In the genomic region with DNA sequence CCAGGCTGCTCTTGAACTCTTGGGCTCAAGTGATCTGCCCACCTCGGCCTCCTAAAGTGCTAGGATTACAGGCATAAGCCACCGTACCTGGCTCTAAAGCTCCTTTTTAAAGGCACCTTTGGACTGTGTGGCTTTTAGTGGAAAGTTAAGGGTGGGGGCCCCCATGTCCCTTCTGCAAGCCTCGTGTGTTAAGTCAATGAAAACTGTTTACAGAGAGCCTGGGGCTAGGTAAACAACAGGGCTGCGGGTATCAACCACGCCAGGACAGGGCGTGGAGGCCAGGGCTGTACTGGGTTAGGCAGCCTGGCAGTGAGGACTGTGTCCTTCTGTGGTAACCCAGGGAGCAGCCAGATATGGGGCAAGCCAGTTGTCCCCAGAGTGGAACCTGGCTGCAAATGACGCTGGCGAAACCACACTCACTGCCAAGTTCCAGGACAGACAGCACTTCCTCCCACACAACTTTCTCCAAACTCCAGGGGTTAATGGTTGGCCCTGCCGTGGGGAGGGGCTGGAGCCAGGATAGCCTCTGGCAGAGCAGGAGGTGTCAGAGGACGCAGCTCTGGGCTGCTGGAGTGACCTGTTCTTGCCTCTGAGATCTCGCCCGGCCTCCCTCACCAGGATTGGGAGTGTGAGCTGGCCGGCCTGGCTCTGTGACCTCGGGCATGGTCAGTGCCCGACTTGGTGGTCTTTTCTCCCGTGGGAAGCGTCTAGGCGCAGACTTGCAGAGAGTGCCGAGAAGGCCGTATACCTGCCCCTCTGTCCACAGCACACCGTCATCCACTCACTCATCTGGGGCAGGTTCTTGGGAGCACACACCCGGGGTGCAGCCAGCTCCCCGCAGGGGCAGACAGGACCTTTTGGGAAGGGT, we compare ENCODE assay signal across 1 cellular context.
A peak's percentile ranks its signal among the peaks of the same experiment; 100 is the strongest.
TF ChIP-seq lines count a peak whose summit lies in the region.

No MANE protein-coding gene starts in this region.

TF ChIP-seq in HepG2, 621 proteins besides CTCF, POLR2A, EP300 and RAD21 (continued from another document and continues in another):
- TF ChIP-seq, protein P1, sequence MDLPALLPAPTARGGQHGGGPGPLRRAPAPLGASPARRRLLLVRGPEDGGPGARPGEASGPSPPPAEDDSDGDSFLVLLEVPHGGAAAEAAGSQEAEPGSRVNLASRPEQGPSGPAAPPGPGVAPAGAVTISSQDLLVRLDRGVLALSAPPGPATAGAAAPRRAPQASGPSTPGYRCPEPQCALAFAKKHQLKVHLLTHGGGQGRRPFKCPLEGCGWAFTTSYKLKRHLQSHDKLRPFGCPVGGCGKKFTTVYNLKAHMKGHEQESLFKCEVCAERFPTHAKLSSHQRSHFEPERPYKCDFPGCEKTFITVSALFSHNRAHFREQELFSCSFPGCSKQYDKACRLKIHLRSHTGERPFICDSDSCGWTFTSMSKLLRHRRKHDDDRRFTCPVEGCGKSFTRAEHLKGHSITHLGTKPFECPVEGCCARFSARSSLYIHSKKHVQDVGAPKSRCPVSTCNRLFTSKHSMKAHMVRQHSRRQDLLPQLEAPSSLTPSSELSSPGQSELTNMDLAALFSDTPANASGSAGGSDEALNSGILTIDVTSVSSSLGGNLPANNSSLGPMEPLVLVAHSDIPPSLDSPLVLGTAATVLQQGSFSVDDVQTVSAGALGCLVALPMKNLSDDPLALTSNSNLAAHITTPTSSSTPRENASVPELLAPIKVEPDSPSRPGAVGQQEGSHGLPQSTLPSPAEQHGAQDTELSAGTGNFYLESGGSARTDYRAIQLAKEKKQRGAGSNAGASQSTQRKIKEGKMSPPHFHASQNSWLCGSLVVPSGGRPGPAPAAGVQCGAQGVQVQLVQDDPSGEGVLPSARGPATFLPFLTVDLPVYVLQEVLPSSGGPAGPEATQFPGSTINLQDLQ (CRISPR knock-in tag; IDR thresholded peaks at IDR 0.05), result peak; percentile 87; the same call in 1 of the 2 replicates
- TF ChIP-seq, protein P2, sequence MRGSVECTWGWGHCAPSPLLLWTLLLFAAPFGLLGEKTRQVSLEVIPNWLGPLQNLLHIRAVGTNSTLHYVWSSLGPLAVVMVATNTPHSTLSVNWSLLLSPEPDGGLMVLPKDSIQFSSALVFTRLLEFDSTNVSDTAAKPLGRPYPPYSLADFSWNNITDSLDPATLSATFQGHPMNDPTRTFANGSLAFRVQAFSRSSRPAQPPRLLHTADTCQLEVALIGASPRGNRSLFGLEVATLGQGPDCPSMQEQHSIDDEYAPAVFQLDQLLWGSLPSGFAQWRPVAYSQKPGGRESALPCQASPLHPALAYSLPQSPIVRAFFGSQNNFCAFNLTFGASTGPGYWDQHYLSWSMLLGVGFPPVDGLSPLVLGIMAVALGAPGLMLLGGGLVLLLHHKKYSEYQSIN (CRISPR knock-in tag; IDR thresholded peaks at IDR 0.05; ENCODE audit: borderline replicate concordance), result no peak
- TF ChIP-seq ZMYM4 (CRISPR knock-in tag; IDR thresholded peaks at IDR 0.05), result peak; percentile 87
- TF ChIP-seq ZNF530 (CRISPR knock-in tag; IDR thresholded peaks at IDR 0.05; ENCODE audit: low read depth), result no peak
- TF ChIP-seq ZNF280D (CRISPR knock-in tag; IDR thresholded peaks at IDR 0.05), result peak; percentile 44; the same call in 1 of the 2 replicates
- TF ChIP-seq ZNF383 (CRISPR knock-in tag; IDR thresholded peaks at IDR 0.05; ENCODE audit: borderline replicate concordance), result no peak; the same call in 1 of the 2 replicates
- TF ChIP-seq ZNF775 (CRISPR knock-in tag; IDR thresholded peaks at IDR 0.05; ENCODE audit: borderline replicate concordance), result no peak
- peak; percentile 86; the same call in 1 of the 2 replicates for TF ChIP-seq SIN3A (IDR thresholded peaks at IDR 0.05; ENCODE audit: borderline replicate concordance, low read depth, low read length)
- TF ChIP-seq SMAD1 (CRISPR knock-in tag; IDR thresholded peaks at IDR 0.05; ENCODE audit: borderline replicate concordance, low read depth), result 0 out of 2 replicates have a peak, but pooled peaks have one; percentile 56
- TF ChIP-seq ZNF777 (CRISPR knock-in tag; IDR thresholded peaks at IDR 0.05), result no peak
- TF ChIP-seq, protein P3, sequence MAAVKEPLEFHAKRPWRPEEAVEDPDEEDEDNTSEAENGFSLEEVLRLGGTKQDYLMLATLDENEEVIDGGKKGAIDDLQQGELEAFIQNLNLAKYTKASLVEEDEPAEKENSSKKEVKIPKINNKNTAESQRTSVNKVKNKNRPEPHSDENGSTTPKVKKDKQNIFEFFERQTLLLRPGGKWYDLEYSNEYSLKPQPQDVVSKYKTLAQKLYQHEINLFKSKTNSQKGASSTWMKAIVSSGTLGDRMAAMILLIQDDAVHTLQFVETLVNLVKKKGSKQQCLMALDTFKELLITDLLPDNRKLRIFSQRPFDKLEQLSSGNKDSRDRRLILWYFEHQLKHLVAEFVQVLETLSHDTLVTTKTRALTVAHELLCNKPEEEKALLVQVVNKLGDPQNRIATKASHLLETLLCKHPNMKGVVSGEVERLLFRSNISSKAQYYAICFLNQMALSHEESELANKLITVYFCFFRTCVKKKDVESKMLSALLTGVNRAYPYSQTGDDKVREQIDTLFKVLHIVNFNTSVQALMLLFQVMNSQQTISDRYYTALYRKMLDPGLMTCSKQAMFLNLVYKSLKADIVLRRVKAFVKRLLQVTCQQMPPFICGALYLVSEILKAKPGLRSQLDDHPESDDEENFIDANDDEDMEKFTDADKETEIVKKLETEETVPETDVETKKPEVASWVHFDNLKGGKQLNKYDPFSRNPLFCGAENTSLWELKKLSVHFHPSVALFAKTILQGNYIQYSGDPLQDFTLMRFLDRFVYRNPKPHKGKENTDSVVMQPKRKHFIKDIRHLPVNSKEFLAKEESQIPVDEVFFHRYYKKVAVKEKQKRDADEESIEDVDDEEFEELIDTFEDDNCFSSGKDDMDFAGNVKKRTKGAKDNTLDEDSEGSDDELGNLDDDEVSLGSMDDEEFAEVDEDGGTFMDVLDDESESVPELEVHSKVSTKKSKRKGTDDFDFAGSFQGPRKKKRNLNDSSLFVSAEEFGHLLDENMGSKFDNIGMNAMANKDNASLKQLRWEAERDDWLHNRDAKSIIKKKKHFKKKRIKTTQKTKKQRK (IDR thresholded peaks at IDR 0.05; ENCODE audit: low read length), result no peak
- TF ChIP-seq ZUFSP (CRISPR knock-in tag; IDR thresholded peaks at IDR 0.05; ENCODE audit: borderline replicate concordance), result no peak
- no peak for TF ChIP-seq ATAD3A (CRISPR knock-in tag; IDR thresholded peaks at IDR 0.05)
- peak in 1 of 2 experiments; percentile 41; a peak in 1 of 4 replicates for TF ChIP-seq ATF4 (CRISPR knock-in tag; IDR thresholded peaks at IDR 0.05)
- peak; percentile 75; the same call in 1 of the 2 replicates for TF ChIP-seq AFF4 (CRISPR knock-in tag; IDR thresholded peaks at IDR 0.05)
- no peak; the same call in 1 of the 2 replicates for TF ChIP-seq TRAFD1 (CRISPR knock-in tag; IDR thresholded peaks at IDR 0.05; ENCODE audit: borderline replicate concordance)
- peak; percentile 86 for TF ChIP-seq ZNF3 (CRISPR knock-in tag; IDR thresholded peaks at IDR 0.05)
